In genomic region chr11:73322986-73323306, GRCh38 we compare ENCODE assay signal across 1 cellular context.
TF ChIP-seq lines count a peak whose summit lies in the region.

No MANE protein-coding gene starts in this region.

TF ChIP-seq in HepG2, 621 proteins besides CTCF, POLR2A, EP300 and RAD21:
- TF ChIP-seq ZNF33A (CRISPR knock-in tag; IDR thresholded peaks at IDR 0.05; ENCODE audit: borderline replicate concordance) (no peak), RCOR2 (CRISPR knock-in tag; IDR thresholded peaks at IDR 0.05) (no peak), TIGD3 (CRISPR knock-in tag; IDR thresholded peaks at IDR 0.05; ENCODE audit: borderline replicate concordance) (no peak), TBX2 (CRISPR knock-in tag; IDR thresholded peaks at IDR 0.05; ENCODE audit: borderline replicate concordance) (0 out of 2 replicates have a peak, but pooled peaks have one; percentile 33), FOXP1 (IDR thresholded peaks at IDR 0.05) (no peak), FOXP1 (CRISPR knock-in tag; IDR thresholded peaks at IDR 0.05) (no peak), DRAP1 (CRISPR knock-in tag; IDR thresholded peaks at IDR 0.05) (no peak), GATAD2A (CRISPR knock-in tag; IDR thresholded peaks at IDR 0.05) (no peak), ZEB1 (IDR thresholded peaks at IDR 0.05; ENCODE audit: insufficient replicate concordance, low read depth) (no peak), ZNF224 (CRISPR knock-in tag; IDR thresholded peaks at IDR 0.05) (no peak), ZNF747 (CRISPR knock-in tag; IDR thresholded peaks at IDR 0.05; ENCODE audit: borderline replicate concordance) (0 out of 2 replicates have a peak, but pooled peaks have one; percentile 17), CSRNP2 (CRISPR knock-in tag; conservative IDR thresholded peaks at IDR 0.05; ENCODE audit: low read depth) (no peak), KDM1A (CRISPR knock-in tag; IDR thresholded peaks at IDR 0.05) (no peak), ZNF382 (CRISPR knock-in tag; IDR thresholded peaks at IDR 0.05; ENCODE audit: borderline replicate concordance) (no peak), MEIS1 (CRISPR knock-in tag; IDR thresholded peaks at IDR 0.05; ENCODE audit: borderline replicate concordance) (no peak), ZNF629 (CRISPR knock-in tag; conservative IDR thresholded peaks at IDR 0.05) (0 out of 2 replicates have a peak, but pooled peaks have one; percentile 33), MXD4 (CRISPR knock-in tag; IDR thresholded peaks at IDR 0.05) (no peak), ZNF772 (CRISPR knock-in tag; IDR thresholded peaks at IDR 0.05) (0 out of 2 replicates have a peak, but pooled peaks have one; percentile 32)
